ENCODE assay signal across 16 cellular contexts in the genomic region with DNA sequence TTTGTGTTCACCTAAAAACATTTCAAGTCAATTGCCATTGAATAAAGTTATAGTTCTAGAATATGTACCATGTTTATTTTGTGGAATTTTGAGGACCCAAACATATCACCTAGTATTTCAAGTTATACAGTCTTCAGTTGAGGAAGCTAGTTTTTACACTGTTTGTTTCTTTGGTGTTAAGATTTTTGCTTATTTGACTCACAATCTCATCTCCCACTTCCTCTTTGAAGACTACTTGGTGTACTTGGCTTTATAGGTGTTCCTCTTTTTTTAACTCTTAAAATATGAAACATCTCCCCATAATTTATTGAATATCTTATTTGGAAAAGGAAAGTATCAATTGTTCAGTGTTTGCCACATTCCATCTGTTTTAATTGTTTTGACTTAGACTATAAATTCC.
DNase-seq lines count a peak whose midpoint lies in the region; ATAC-seq and TF ChIP-seq lines count a peak whose summit lies in the region.
"Had no signal": no experiment of that assay in that cellular context is flagged by ENCODE, and none has a peak within 500 bp of the region (broad histone marks: within the 10 kb centered on the region; RNA-seq: fewer than 3 reads in every experiment).

No MANE protein-coding gene starts in this region.

- H3K4me2 ChIP-seq in osteoblast (ENCODE audit: insufficient read depth, low read length) = no peak overlapping the region
- H3K4me2 ChIP-seq: A549 had no signal

- POLR2A ChIA-PET in GM10248 (lab: Yijun Ruan, JAX) = no interaction called here
- POLR2A ChIA-PET in activated CD8-positive, alpha-beta T cell treated with anti-CD3 and anti-CD28 coated beads, Interleukin-2, amount 10 ng/mL, durations not matched to agents 7 days and 5 days (lab: Charles Lee) = no interaction called here

- no peaks in the 10 kb centered on the region for H4K20me1 ChIP-seq in osteoblast (ENCODE audit: insufficient read depth, low read length)

- H3K36me3 Mint-ChIP-seq in activated CD8-positive, alpha-beta T cell treated with anti-CD3 and anti-CD28 coated beads, Interleukin-2, amount 10 ng/mL, durations not matched to agents 7 days and 5 days (ENCODE audit: low read depth) = no peaks in the 10 kb centered on the region

- no peaks in the 10 kb centered on the region for H3K4me1 ChIP-seq in osteoblast (ENCODE audit: insufficient read depth, low read length)
- H3K4me1 ChIP-seq: A549 had no signal

- H3K9me3 ChIP-seq in osteoblast (ENCODE audit: low read depth, low read length) = no peaks in the 10 kb centered on the region
- H3K9me3 ChIP-seq: A549 had no signal

- H3K27ac Mint-ChIP-seq in activated CD8-positive, alpha-beta T cell treated with anti-CD3 and anti-CD28 coated beads, Interleukin-2, amount 10 ng/mL, durations not matched to agents 7 days and 5 days = no peak overlapping the region

- peak; percentile 69 for ATAC-seq in GM19351 (IDR thresholded peaks at IDR 0.05; ENCODE audit: unreplicated experiment)
- ATAC-seq in GM21390 (IDR thresholded peaks at IDR 0.05; ENCODE audit: unreplicated experiment) = no peak
- ATAC-seq in activated CD8-positive, alpha-beta T cell treated with anti-CD3 and anti-CD28 coated beads, Interleukin-2, amount 10 ng/mL, durations not matched to agents 7 days and 5 days = no peak
- ATAC-seq: A549 had no signal

- H3K4me3 ChIP-seq in osteoblast (ENCODE audit: insufficient read depth, low read length) = no peak overlapping the region
- H3K4me3 ChIP-seq: A549 had no signal

- no peak overlapping the region for H3K4me3 Mint-ChIP-seq in activated CD8-positive, alpha-beta T cell treated with anti-CD3 and anti-CD28 coated beads, Interleukin-2, amount 10 ng/mL, durations not matched to agents 7 days and 5 days

- no peak overlapping the region for H3K27ac ChIP-seq in osteoblast (ENCODE audit: low read depth, low read length)
- H3K27ac ChIP-seq: A549 had no signal

- H3K36me3 ChIP-seq in osteoblast (ENCODE audit: insufficient read depth, low read length) = no peaks in the 10 kb centered on the region

- no peaks in the 10 kb centered on the region for H3K79me2 ChIP-seq in osteoblast (ENCODE audit: insufficient read depth, low read length)

- H3K27me3 ChIP-seq in osteoblast (ENCODE audit: insufficient read depth, low read length) = no peaks in the 10 kb centered on the region

- TF ChIP-seq CTCF in GM10248 (IDR thresholded peaks at IDR 0.05; ENCODE audit: control extremely low read depth, extremely low read depth, low read depth, missing control alignments) (no peak), osteoblast (IDR thresholded peaks at IDR 0.05; ENCODE audit: extremely low read depth, low read depth, low read length) (no peak)

- H3K9me3 Mint-ChIP-seq in activated CD8-positive, alpha-beta T cell treated with anti-CD3 and anti-CD28 coated beads, Interleukin-2, amount 10 ng/mL, durations not matched to agents 7 days and 5 days (ENCODE audit: insufficient read depth) = no peaks in the 10 kb centered on the region

- H2AFZ ChIP-seq in osteoblast (ENCODE audit: low read length) = no peak overlapping the region

- no peaks in the 10 kb centered on the region for H3K27me3 Mint-ChIP-seq in activated CD8-positive, alpha-beta T cell treated with anti-CD3 and anti-CD28 coated beads, Interleukin-2, amount 10 ng/mL, durations not matched to agents 7 days and 5 days (ENCODE audit: low read depth)

- CTCF ChIA-PET in GM10248 (lab: Yijun Ruan, JAX) = interaction anchor here (0.7 to 2.6 kb wide), 2 partner anchors 9 to 13 kb away, joined by 3 to 11 read pairs; no protein-coding TSS in a partner anchor
- CTCF ChIA-PET in activated CD8-positive, alpha-beta T cell treated with anti-CD3 and anti-CD28 coated beads, Interleukin-2, amount 10 ng/mL, durations not matched to agents 7 days and 5 days (lab: Charles Lee) = no interaction called here

- no peaks in the 10 kb centered on the region for H3K4me1 Mint-ChIP-seq in activated CD8-positive, alpha-beta T cell treated with anti-CD3 and anti-CD28 coated beads, Interleukin-2, amount 10 ng/mL, durations not matched to agents 7 days and 5 days (ENCODE audit: low read depth)

- DNase-seq in GM10248 (ENCODE audit: extremely low spot score) (peak; percentile 9), Kasumi-1 (lab: John Stamatoyannopoulos, UW) (peak; percentile 70 to 84), OCI-M1 (lab: John Stamatoyannopoulos, UW) (peak; percentile 63), osteoblast (ENCODE audit: insufficient read length, low spot score, missing footprints) (no peak)
- no peak for DNase-seq in activated CD4-positive, alpha-beta T cell treated with anti-CD3 and anti-CD28 coated beads, Interleukin-2, amount 50 U/mL, for 1 hour
- DNase-seq in activated CD8-positive, alpha-beta T cell treated with anti-CD3 and anti-CD28 coated beads, Interleukin-2, amount 10 ng/mL, durations not matched to agents 7 days and 5 days = no peak
- DNase-seq: C1 segment of cervical spinal cord, GDM1, IMR-90, NCI-H1105, NCI-H1694, NCI-H510A treated with DMSO at 0.1 percent for 48 hours, SHP77 treated with DMSO at 0.1 percent for 48 hours had no signal

Comparison
In these comparisons a context has a peak if more than half of its experiments do, and no peak if none do; other contexts are left out.
1. DNase-seq: peak in GM10248 (single experiment), Kasumi-1 (2 of 2) and OCI-M1 (single experiment); none in activated CD4-positive, alpha-beta T cell treated with anti-CD3 and anti-CD28 coated beads, Interleukin-2, amount 50 U/mL, for 1 hour (single experiment), osteoblast (single experiment) and activated CD8-positive, alpha-beta T cell treated with anti-CD3 and anti-CD28 coated beads, Interleukin-2, amount 10 ng/mL, durations not matched to agents 7 days and 5 days (single experiment).